ENCODE assay signal across 19 cellular contexts in genomic region chr6:116507324-116507723, GRCh38. TPM values are rescaled to one million over a fixed set of nuclear protein-coding genes. Genes with fewer than 3 reads are reported as not detected.
"Had no signal": no experiment of that assay in that cellular context is flagged by ENCODE, and none has a peak within 500 bp of the region (broad histone marks: within the 10 kb centered on the region; RNA-seq: fewer than 3 reads in every experiment).

No MANE protein-coding gene starts in this region.

- H3K4me1 ChIP-seq: colonic mucosa, esophagus squamous epithelium, heart right ventricle, lower lobe of right lung, neural progenitor cell had no signal

- H3K9ac ChIP-seq: neural progenitor cell, parathyroid adenoma had no signal

- ATAC-seq: gastroesophageal sphincter, heart right ventricle, left colon, lower lobe of right lung, T-cell had no signal

- H2AFZ ChIP-seq: neural progenitor cell, parathyroid adenoma had no signal

- DNase-seq: activated CD4-positive, CD25-positive, alpha-beta regulatory T cell treated with anti-CD3 and anti-CD28 coated beads, Interleukin-2, amount 50 U/mL, for 72 hours; activated naive CD8-positive, alpha-beta T cell treated with anti-CD3 and anti-CD28 coated beads, Interleukin-2, amount 10 ng/mL, durations not matched to agents 7 days and 5 days; aorta; caudate nucleus; colonic mucosa; esophagus squamous epithelium; heart right ventricle; left colon; lower lobe of right lung; sigmoid colon; stimulated activated CD4-positive, alpha-beta T cell treated with anti-CD3 and anti-CD28 coated beads, Interleukin-1b, Interleukin-23, amount 100 ng/mL, for 48 hours; T-cell; T-helper 9 cell had no signal

- H3K27ac ChIP-seq: colonic mucosa, esophagus squamous epithelium, gastroesophageal sphincter, heart right ventricle, lower lobe of right lung, neural progenitor cell, parathyroid adenoma, sigmoid colon had no signal

- H3K27ac Mint-ChIP-seq: activated naive CD8-positive, alpha-beta T cell treated with anti-CD3 and anti-CD28 coated beads, Interleukin-2, amount 10 ng/mL, durations not matched to agents 7 days and 5 days; activated T-helper 1 cell treated with anti-CD3 and anti-CD28 coated beads, Interleukin-12 subunit alpha, Interleukin-12 subunit beta, Interleukin-2, Interleukin-4 antibody, amounts not matched to agents 30 ng/mL and 10 ng/mL and 1 ng/mL, durations not matched to agents 14 hours and 24 hours and 36 hours; mesothelial cell of epicardium; neural progenitor cell; T-cell had no signal

- H3K79me2 ChIP-seq: parathyroid adenoma had no signal

- H3K4me3 Mint-ChIP-seq: activated naive CD8-positive, alpha-beta T cell treated with anti-CD3 and anti-CD28 coated beads, Interleukin-2, amount 10 ng/mL, durations not matched to agents 7 days and 5 days; activated T-helper 1 cell treated with anti-CD3 and anti-CD28 coated beads, Interleukin-12 subunit alpha, Interleukin-12 subunit beta, Interleukin-2, Interleukin-4 antibody, amounts not matched to agents 30 ng/mL and 10 ng/mL and 1 ng/mL, durations not matched to agents 14 hours and 24 hours and 36 hours; mesothelial cell of epicardium; neural progenitor cell; T-cell had no signal

- H3K4me2 ChIP-seq: neural progenitor cell had no signal

- H3K27me3 ChIP-seq: colonic mucosa, esophagus squamous epithelium, gastroesophageal sphincter, heart right ventricle, neural progenitor cell, sigmoid colon had no signal

- H3K9me3 ChIP-seq: colonic mucosa, esophagus squamous epithelium, gastroesophageal sphincter, lower lobe of right lung had no signal

- H3K4me1 Mint-ChIP-seq: activated naive CD8-positive, alpha-beta T cell treated with anti-CD3 and anti-CD28 coated beads, Interleukin-2, amount 10 ng/mL, durations not matched to agents 7 days and 5 days had no signal

- H3K36me3 ChIP-seq: colonic mucosa, esophagus squamous epithelium, gastroesophageal sphincter, heart right ventricle, lower lobe of right lung, neural progenitor cell, sigmoid colon had no signal

- H3K4me3 ChIP-seq: colonic mucosa, esophagus squamous epithelium, gastroesophageal sphincter, heart right ventricle, lower lobe of right lung, neural progenitor cell, sigmoid colon had no signal

- H3K36me3 Mint-ChIP-seq: activated naive CD8-positive, alpha-beta T cell treated with anti-CD3 and anti-CD28 coated beads, Interleukin-2, amount 10 ng/mL, durations not matched to agents 7 days and 5 days; T-cell had no signal

RNA-seq across cellular contexts. Expression of gene CALHM5, which starts 4.1 kb away (rescaled TPM):
- total RNA-seq: activated CD8-positive, alpha-beta memory T cell treated with anti-CD3 and anti-CD28 coated beads for 36 hours; activated naive CD8-positive, alpha-beta T cell treated with anti-CD3 and anti-CD28 coated beads, Interleukin-2, amount 10 ng/mL, durations not matched to agents 7 days and 5 days; activated T-helper 1 cell treated with anti-CD3 and anti-CD28 coated beads, Interleukin-12 subunit alpha, Interleukin-12 subunit beta, Interleukin-2, Interleukin-4 antibody, amounts not matched to agents 30 ng/mL and 10 ng/mL and 1 ng/mL, durations not matched to agents 14 hours and 24 hours and 36 hours; T-cell had no signal

RNA-seq across cellular contexts. Expression of gene TRAPPC3L, which starts 38.2 kb away (rescaled TPM):
- total RNA-seq: activated CD8-positive, alpha-beta memory T cell treated with anti-CD3 and anti-CD28 coated beads for 36 hours; activated naive CD8-positive, alpha-beta T cell treated with anti-CD3 and anti-CD28 coated beads, Interleukin-2, amount 10 ng/mL, durations not matched to agents 7 days and 5 days; activated T-helper 1 cell treated with anti-CD3 and anti-CD28 coated beads, Interleukin-12 subunit alpha, Interleukin-12 subunit beta, Interleukin-2, Interleukin-4 antibody, amounts not matched to agents 30 ng/mL and 10 ng/mL and 1 ng/mL, durations not matched to agents 14 hours and 24 hours and 36 hours; colonic mucosa; esophagus squamous epithelium; gastroesophageal sphincter; left colon; lower lobe of right lung; sigmoid colon; T-cell had no signal
- polyA plus RNA-seq: sigmoid colon had no signal

RNA-seq across cellular contexts. Expression of gene CALHM4, which starts 46.2 kb away (rescaled TPM):
- total RNA-seq: activated CD8-positive, alpha-beta memory T cell treated with anti-CD3 and anti-CD28 coated beads for 36 hours; activated naive CD8-positive, alpha-beta T cell treated with anti-CD3 and anti-CD28 coated beads, Interleukin-2, amount 10 ng/mL, durations not matched to agents 7 days and 5 days; activated T-helper 1 cell treated with anti-CD3 and anti-CD28 coated beads, Interleukin-12 subunit alpha, Interleukin-12 subunit beta, Interleukin-2, Interleukin-4 antibody, amounts not matched to agents 30 ng/mL and 10 ng/mL and 1 ng/mL, durations not matched to agents 14 hours and 24 hours and 36 hours; aorta; colonic mucosa; esophagus squamous epithelium; gastroesophageal sphincter; left colon; lower lobe of right lung; mesothelial cell of epicardium; sigmoid colon; T-cell had no signal
- polyA plus RNA-seq: sigmoid colon had no signal
